ENCODE assay signal across 17 cellular contexts in the genomic region with DNA sequence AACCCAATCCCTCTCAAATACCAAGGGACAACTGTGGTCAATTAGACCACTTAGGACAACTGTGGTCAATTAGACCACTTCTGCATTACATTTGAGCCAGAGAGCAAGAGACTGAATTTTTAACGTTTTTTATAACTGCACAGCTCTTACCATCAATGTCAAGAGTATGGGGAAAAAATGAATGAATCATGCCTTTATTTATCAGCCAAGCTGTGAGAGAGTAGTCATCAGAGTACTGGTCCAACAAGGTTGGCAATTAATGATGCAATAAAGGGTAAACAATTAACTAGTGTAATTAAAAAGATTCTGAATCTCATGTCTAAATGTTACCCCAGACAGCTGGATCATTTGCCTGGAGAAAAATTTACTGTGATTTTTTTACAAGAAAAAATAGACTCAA.
"Had no signal": no experiment of that assay in that cellular context is flagged by ENCODE, and none has a peak within 500 bp of the region (broad histone marks: within the 10 kb centered on the region; RNA-seq: fewer than 3 reads in every experiment).

No MANE protein-coding gene starts in this region.

- H3K27ac Mint-ChIP-seq: activated naive CD4-positive, alpha-beta T cell treated with anti-CD3 and anti-CD28 coated beads, Interleukin-2, amount 10 ng/mL, durations not matched to agents 7 days and 5 days; activated T-helper 2 cell treated with anti-CD3 and anti-CD28 coated beads, Interferon-gamma antibody, Interleukin-2, Interleukin-4, amounts not matched to agents 10 μg/mL and 5 μg/mL and 100 μg/mL, durations not matched to agents 14 hours and 24 hours and 36 hours; nephron progenitor cell had no signal

- DNase-seq: activated CD4-positive, alpha-beta T cell treated with anti-CD3 and anti-CD28 coated beads, Interleukin-2, amount 50 U/mL, for 1 hour; activated CD4-positive, CD25-positive, alpha-beta regulatory T cell; activated naive CD4-positive, alpha-beta T cell treated with anti-CD3 and anti-CD28 coated beads, Interleukin-2, amount 10 ng/mL, durations not matched to agents 7 days and 5 days; activated T-cell treated with anti-CD3 and anti-CD28 coated beads for 4 hours; foreskin keratinocyte; heart left ventricle; left ventricle myocardium inferior; mesendoderm; nephron progenitor cell; stimulated activated CD4-positive, alpha-beta T cell treated with anti-CD3 and anti-CD28 coated beads, Interleukin-12 subunit alpha, Interleukin-12 subunit beta, amount 100 ng/mL, for 4 hours; stimulated activated CD4-positive, alpha-beta T cell treated with anti-CD3 and anti-CD28 coated beads, Interleukin-2, amount 100 ng/mL, for 48 hours; stimulated activated naive CD8-positive, alpha-beta T cell treated with anti-CD3 and anti-CD28 coated beads, Interleukin-15, Interleukin-2, amounts not matched to agents 100 U/mL and 50 U/mL, for 24 hours; T-helper 2 cell had no signal

- H3K27me3 ChIP-seq: foreskin keratinocyte, heart left ventricle, suprapubic skin had no signal

- H3K36me3 ChIP-seq: esophagus muscularis mucosa, heart left ventricle, left ventricle myocardium inferior, suprapubic skin had no signal

- H3K36me3 Mint-ChIP-seq: activated naive CD4-positive, alpha-beta T cell treated with anti-CD3 and anti-CD28 coated beads, Interleukin-2, amount 10 ng/mL, durations not matched to agents 7 days and 5 days; type B pancreatic cell had no signal

- H3K4me1 ChIP-seq: esophagus muscularis mucosa, foreskin keratinocyte, heart left ventricle, left ventricle myocardium inferior, suprapubic skin had no signal

- H3K27me3 Mint-ChIP-seq: activated naive CD4-positive, alpha-beta T cell treated with anti-CD3 and anti-CD28 coated beads, Interleukin-2, amount 10 ng/mL, durations not matched to agents 7 days and 5 days had no signal

- H3K4me1 Mint-ChIP-seq: activated naive CD4-positive, alpha-beta T cell treated with anti-CD3 and anti-CD28 coated beads, Interleukin-2, amount 10 ng/mL, durations not matched to agents 7 days and 5 days had no signal

- H3K4me3 Mint-ChIP-seq: activated naive CD4-positive, alpha-beta T cell treated with anti-CD3 and anti-CD28 coated beads, Interleukin-2, amount 10 ng/mL, durations not matched to agents 7 days and 5 days; nephron progenitor cell; type B pancreatic cell had no signal

- ATAC-seq: foreskin keratinocyte; heart left ventricle; stimulated activated naive CD8-positive, alpha-beta T cell treated with anti-CD3 and anti-CD28 coated beads, Interleukin-15, Interleukin-2, amounts not matched to agents 100 U/mL and 50 U/mL, for 24 hours had no signal

- H3K27ac ChIP-seq: esophagus muscularis mucosa, foreskin keratinocyte, heart left ventricle, left ventricle myocardium inferior, suprapubic skin had no signal

- H3K9me3 Mint-ChIP-seq: nephron progenitor cell, type B pancreatic cell had no signal

- H3K4me3 ChIP-seq: esophagus muscularis mucosa, heart left ventricle, left ventricle myocardium inferior, suprapubic skin had no signal
